7 cellular contexts compared by ENCODE assay signal in genomic region chr1:224851210-224851849, GRCh38.
DNase-seq lines count a peak whose midpoint lies in the region; ATAC-seq and TF ChIP-seq lines count a peak whose summit lies in the region.

No MANE protein-coding gene starts in this region.

- no peaks in the 10 kb centered on the region for H3K36me3 ChIP-seq in H7 (replicated peaks; ENCODE audit: control insufficient read depth, insufficient read depth, low read length)
- H3K36me3 ChIP-seq in WERI-Rb-1, result no peaks in the 10 kb centered on the region

- H3K9me3 ChIP-seq in WERI-Rb-1 (ENCODE audit: severe bottlenecking), result no peaks in the 10 kb centered on the region

- H3K27ac ChIP-seq in WERI-Rb-1, result no peak overlapping the region

- intact Hi-C loops in left colon (cut with DNase I, micrococcal nuclease), result loop anchor here (10.0 kb wide), 1 partner anchor 207 kb away; no protein-coding TSS in a partner anchor

- H3K27me3 ChIP-seq in H7 (ENCODE audit: control insufficient read depth, insufficient read depth, low read length) (no peaks in the 10 kb centered on the region), WERI-Rb-1 (ENCODE audit: insufficient read depth, low read depth, severe bottlenecking) (no peaks in the 10 kb centered on the region)

- DNase-seq in GM12865 (ENCODE audit: low read depth) (peak; percentile 74), H7 (peak; percentile 70), NCI-H1092 treated with DMSO at 0.1 percent for 48 hours (lab: John Stamatoyannopoulos, UW) (peak; percentile 45), WERI-Rb-1 (peak; percentile 41), left colon (peak; percentile 36 to 77)
- DNase-seq in central memory CD4-positive, alpha-beta T cell, result peak; percentile 24
- peak in 2 of 3 experiments; percentile 3 to 57 for DNase-seq in stimulated activated CD4-positive, alpha-beta T cell treated with anti-CD3 and anti-CD28 coated beads, TNF-alpha, amount 100 ng/mL, for 24 hours (ENCODE audit: low read depth in 3 of 3)

- TF ChIP-seq CTCF in GM12865 (IDR thresholded peaks at IDR 0.05; ENCODE audit: insufficient read depth, low read depth, low read length, missing control alignments) (peak; percentile 84), WERI-Rb-1 (IDR thresholded peaks at IDR 0.05; ENCODE audit: low read depth, low read length) (peak; percentile 69)

- H3K4me3 ChIP-seq in GM12865 (ENCODE audit: low read depth, low read length) (no peak overlapping the region), H7 (ENCODE audit: insufficient read depth, low read depth, low read length) (no peak overlapping the region), WERI-Rb-1 (ENCODE audit: low read depth, low read length) (no peak overlapping the region)

- ATAC-seq in left colon, result peak; percentile 84

Comparison
In these comparisons a context has a peak if more than half of its experiments do, and no peak if none do; other contexts are left out.
1. DNase-seq: peak in every context shown above with its lines; median percentile 74 in GM12865; 70 in H7; 56 in left colon; 45 in NCI-H1092 treated with DMSO at 0.1 percent for 48 hours; 41 in WERI-Rb-1; 30 in stimulated activated CD4-positive, alpha-beta T cell treated with anti-CD3 and anti-CD28 coated beads, TNF-alpha, amount 100 ng/mL, for 24 hours; 24 in central memory CD4-positive, alpha-beta T cell.